ENCODE assay signal across 17 cellular contexts in genomic region chr1:66346057-66346795, GRCh38.
DNase-seq lines count a peak whose midpoint lies in the region; ATAC-seq, FAIRE-seq and TF ChIP-seq lines count a peak whose summit lies in the region.
"Had no signal": no experiment of that assay in that cellular context is flagged by ENCODE, and none has a peak within 500 bp of the region (broad histone marks: within the 10 kb centered on the region; RNA-seq: fewer than 3 reads in every experiment).

No MANE protein-coding gene starts in this region.

- H3K4me2 ChIP-seq in OCI-LY1 (ENCODE audit: low read length): peak overlapping the region; percentile 6; the same call in 1 of the 2 replicates

- peak overlapping the region; percentile 89 for H3K27ac ChIP-seq in OCI-LY1 (ENCODE audit: low read depth, low read length, poor library complexity, severe bottlenecking)
- H3K27ac ChIP-seq: pancreas, tibial artery had no signal

- TF ChIP-seq CTCF in OCI-LY1 (IDR thresholded peaks at IDR 0.05; ENCODE audit: low read length) (no peak), bronchial epithelial cell (IDR thresholded peaks at IDR 0.05; ENCODE audit: insufficient read depth, low read length, severe bottlenecking) (no peak)

- no peaks in the 10 kb centered on the region for H3F3A ChIP-seq in OCI-LY1 (ENCODE audit: insufficient read depth, low read length)

- H3K9ac ChIP-seq in OCI-LY1 (ENCODE audit: low read length): no peak overlapping the region

- H2AFZ ChIP-seq in OCI-LY1 (ENCODE audit: low read length): no peak overlapping the region

- peaks cover 91% of the 10 kb centered on the region for H3K4me1 ChIP-seq in OCI-LY1 (ENCODE audit: insufficient read depth, low read length, severe bottlenecking)
- H3K4me1 ChIP-seq: pancreas had no signal

- no peaks in the 10 kb centered on the region for H3K27me3 Mint-ChIP-seq in activated T-cell treated with anti-CD3 and anti-CD28 coated beads, Interleukin-2, amount 50 U/mL, for 72 hours (ENCODE audit: low read depth)
- H3K27me3 Mint-ChIP-seq in stimulated activated memory B cell treated with anti-CD40 and anti-IgM and Interleukin-4, amounts not matched to agents 10 μg/mL and 1 μg/mL and 100 μg/mL, for 72 hours: no peaks in the 10 kb centered on the region

- H3K4me3 ChIP-seq in OCI-LY1 (ENCODE audit: low read depth, low read length, poor library complexity, severe bottlenecking) (no peak overlapping the region), bronchial epithelial cell (ENCODE audit: low read depth, low read length) (no peak overlapping the region)
- H3K4me3 ChIP-seq: pancreas, tibial artery had no signal

- H3K9me2 ChIP-seq in OCI-LY1 (ENCODE audit: low read depth, low read length): no peaks in the 10 kb centered on the region

- peaks cover 0 to 2% of the 10 kb centered on the region in 2 donors for H3K36me3 Mint-ChIP-seq in activated T-cell treated with anti-CD3 and anti-CD28 coated beads, Interleukin-2, amount 50 U/mL, for 72 hours (ENCODE audit: insufficient read depth in 2 of 2)
- peaks cover 25% of the 10 kb centered on the region for H3K36me3 Mint-ChIP-seq in stimulated activated memory B cell treated with anti-CD40 and anti-IgM and Interleukin-4, amounts not matched to agents 10 μg/mL and 1 μg/mL and 100 μg/mL, for 72 hours

- H3K9me3 ChIP-seq in OCI-LY1 (ENCODE audit: low read length): no peaks in the 10 kb centered on the region
- H3K9me3 ChIP-seq: pancreas, tibial artery had no signal

- no peak for FAIRE-seq in bronchial epithelial cell (lab: Jason Lieb, UNC)
- FAIRE-seq: pancreas had no signal

- peaks cover 7% of the 10 kb centered on the region; the same call in 1 of the 2 replicates for H3K36me3 ChIP-seq in OCI-LY1 (ENCODE audit: insufficient read depth, low read length)
- no peaks in the 10 kb centered on the region for H3K36me3 ChIP-seq in bronchial epithelial cell (ENCODE audit: control insufficient read depth, insufficient read depth, low read length)
- H3K36me3 ChIP-seq: pancreas, tibial artery had no signal

- DNase-seq in activated T-cell treated with anti-CD3 and anti-CD28 coated beads, Interleukin-2, amount 50 U/mL, for 72 hours: no peak
- DNase-seq in activated T-cell treated with anti-CD3 and anti-CD28 coated beads for 4 hours (no peak), bronchial epithelial cell (ENCODE audit: low read depth) (peak; percentile 76), glomerular visceral epithelial cell (ENCODE audit: extremely low spot score) (no peak)
- DNase-seq: DMS153, foreskin melanocyte, immature natural killer cell, NCI-H2107, NCI-H82, pancreas, SIG-M5, tibial artery had no signal

- no peaks in the 10 kb centered on the region for H3K9me3 Mint-ChIP-seq in activated T-cell treated with anti-CD3 and anti-CD28 coated beads, Interleukin-2, amount 50 U/mL, for 72 hours
- no peaks in the 10 kb centered on the region for H3K9me3 Mint-ChIP-seq in stimulated activated memory B cell treated with anti-CD40 and anti-IgM and Interleukin-4, amounts not matched to agents 10 μg/mL and 1 μg/mL and 100 μg/mL, for 72 hours
- H3K9me3 Mint-ChIP-seq: immature natural killer cell, mesothelial cell of epicardium had no signal

- peaks cover 94% of the 10 kb centered on the region for H3K4me1 Mint-ChIP-seq in activated T-cell treated with anti-CD3 and anti-CD28 coated beads, Interleukin-2, amount 50 U/mL, for 72 hours (ENCODE audit: low read depth)
- peaks cover 78% of the 10 kb centered on the region for H3K4me1 Mint-ChIP-seq in stimulated activated memory B cell treated with anti-CD40 and anti-IgM and Interleukin-4, amounts not matched to agents 10 μg/mL and 1 μg/mL and 100 μg/mL, for 72 hours

- H3K27ac Mint-ChIP-seq in activated T-cell treated with anti-CD3 and anti-CD28 coated beads, Interleukin-2, amount 50 U/mL, for 72 hours: peak overlapping the region; percentile 94
- H3K27ac Mint-ChIP-seq in stimulated activated memory B cell treated with anti-CD40 and anti-IgM and Interleukin-4, amounts not matched to agents 10 μg/mL and 1 μg/mL and 100 μg/mL, for 72 hours: peak overlapping the region; percentile 98
- H3K27ac Mint-ChIP-seq: mesothelial cell of epicardium had no signal

- peaks cover 78% of the 10 kb centered on the region for H3K79me2 ChIP-seq in OCI-LY1 (ENCODE audit: insufficient read depth, low read length)

- ATAC-seq in activated T-cell treated with anti-CD3 and anti-CD28 coated beads, Interleukin-2, amount 50 U/mL, for 72 hours (replicated peaks in 1 of 2): peak; percentile 76 to 79
- no peak for ATAC-seq in stimulated activated memory B cell treated with anti-CD40 and anti-IgM and Interleukin-4, amounts not matched to agents 10 μg/mL and 1 μg/mL and 100 μg/mL, for 72 hours
- no peak for ATAC-seq in GM18870 (IDR thresholded peaks at IDR 0.05; ENCODE audit: unreplicated experiment)
- ATAC-seq in GM18505 (IDR thresholded peaks at IDR 0.05; ENCODE audit: unreplicated experiment): no peak
- ATAC-seq: pancreas had no signal

- peak overlapping the region; percentile 66 to 87 for H3K4me3 Mint-ChIP-seq in activated T-cell treated with anti-CD3 and anti-CD28 coated beads, Interleukin-2, amount 50 U/mL, for 72 hours
- peak overlapping the region; percentile 30 for H3K4me3 Mint-ChIP-seq in stimulated activated memory B cell treated with anti-CD40 and anti-IgM and Interleukin-4, amounts not matched to agents 10 μg/mL and 1 μg/mL and 100 μg/mL, for 72 hours
- H3K4me3 Mint-ChIP-seq: mesothelial cell of epicardium had no signal

- TF ChIP-seq POLR2A in GM18505 (IDR thresholded peaks at IDR 0.05; ENCODE audit: borderline replicate concordance, extremely low read depth, insufficient read depth, insufficient read length): no peak

- no peaks in the 10 kb centered on the region for H4K20me1 ChIP-seq in OCI-LY1 (ENCODE audit: insufficient read depth, low read length)

- H3K27me3 ChIP-seq in OCI-LY1 (ENCODE audit: insufficient read depth, low read length) (no peaks in the 10 kb centered on the region), bronchial epithelial cell (ENCODE audit: control insufficient read depth, insufficient read depth, low read length) (no peaks in the 10 kb centered on the region)
- H3K27me3 ChIP-seq: tibial artery had no signal

Comparison
In these comparisons a context has a peak if more than half of its experiments do, and no peak if none do; other contexts are left out.
1. ATAC-seq: peak in activated T-cell treated with anti-CD3 and anti-CD28 coated beads, Interleukin-2, amount 50 U/mL, for 72 hours (2 of 2); none in stimulated activated memory B cell treated with anti-CD40 and anti-IgM and Interleukin-4, amounts not matched to agents 10 μg/mL and 1 μg/mL and 100 μg/mL, for 72 hours (single experiment), GM18870 (single experiment) and GM18505 (single experiment).